ENCODE assay signal across 19 cellular contexts in the genomic region with DNA sequence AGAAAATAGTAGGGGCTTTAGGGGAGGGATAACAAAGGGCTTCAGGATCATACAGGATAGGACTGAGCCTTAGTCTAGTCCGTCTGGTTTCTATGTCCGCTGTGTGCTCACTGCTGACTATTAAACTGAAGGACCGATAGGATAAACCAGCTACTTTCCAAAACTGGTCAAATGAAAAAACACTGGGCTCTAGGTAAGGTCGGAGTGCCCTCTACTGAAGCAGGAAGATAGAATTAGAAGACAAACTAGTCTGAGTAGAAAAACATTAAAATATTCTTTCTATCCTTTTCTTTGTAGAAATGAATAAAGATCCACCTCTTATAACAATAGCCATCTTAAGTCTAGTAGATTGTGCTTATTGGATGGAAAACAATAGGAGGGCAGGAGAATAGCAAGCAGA.
DNase-seq lines count a peak whose midpoint lies in the region; ATAC-seq, FAIRE-seq and TF ChIP-seq lines count a peak whose summit lies in the region.
"Had no signal": no experiment of that assay in that cellular context is flagged by ENCODE, and none has a peak within 500 bp of the region (broad histone marks: within the 10 kb centered on the region; RNA-seq: fewer than 3 reads in every experiment).

No MANE protein-coding gene starts in this region.

- CTCF ChIA-PET in A549 (lab: Yijun Ruan, JAX) = interaction anchor here (1.0 to 1.2 kb wide), 3 partner anchors 15 to 31 kb away, joined by 3 to 4 read pairs (median 3); no protein-coding TSS in a partner anchor

- ATAC-seq in A549 (no peak), GM23338 (no peak), HG02973 (IDR thresholded peaks at IDR 0.05; ENCODE audit: unreplicated experiment) (no peak), gastroesophageal sphincter (no peak)
- ATAC-seq: HCT116 had no signal

- H3K27me3 ChIP-seq in GM23338 (ENCODE audit: insufficient read depth) (no peaks in the 10 kb centered on the region), hepatocyte (no peaks in the 10 kb centered on the region), BE2C (peaks cover 4% of the 10 kb centered on the region; the same call in 1 of the 2 replicates), gastroesophageal sphincter (no peaks in the 10 kb centered on the region)

- H3K27ac ChIP-seq in A549 = no peak overlapping the region
- H3K27ac ChIP-seq in GM23338 (ENCODE audit: low read depth) = no peak overlapping the region
- H3K27ac ChIP-seq in hepatocyte = no peak overlapping the region
- no peak overlapping the region for H3K27ac ChIP-seq in gastroesophageal sphincter

- WGBS in A549 (ENCODE audit: missing lambda C conversion rate) = 70% methylated on average over 4 of the region's 4 CpGs
- 89% methylated on average over 4 of the region's 4 CpGs for WGBS in hepatocyte (ENCODE audit: low lambda C conversion rate, missing lambda C conversion rate)
- WGBS in gastroesophageal sphincter (ENCODE audit: low coverage in 1 of 2), 2 donors = 65 to 87% methylated on average over 4 of the region's 4 CpGs

- H4K20me1 ChIP-seq in GM23338 (replicated peaks; ENCODE audit: insufficient read depth) (no peaks in the 10 kb centered on the region), hepatocyte (ENCODE audit: insufficient read depth, poor library complexity, severe bottlenecking) (no peaks in the 10 kb centered on the region)

- DNase-seq in A549 (ENCODE audit: low read depth in 1 of 2, low spot score in 1 of 2) (no peak), GM23338 (ENCODE audit: low spot score) (no peak), cerebellar cortex (ENCODE audit: low spot score) (peak; percentile 13), hepatocyte (ENCODE audit: low spot score) (no peak), foreskin fibroblast (no peak), BE2C (no peak)
- DNase-seq: DMS53; Kasumi-1; MM.1S; NCI-H1105 treated with DMSO at 0.1 percent for 48 hours; NCI-H187; NCI-H345; NCI-H526 treated with DMSO at 0.1 percent for 48 hours; NK-92 treated with Interleukin-12 subunit alpha and Interleukin-12 subunit beta, amount 100 ng/mL, for 24 hours; SIG-M5 had no signal

- TF ChIP-seq POLR2A in A549 (IDR thresholded peaks at IDR 0.05; ENCODE audit: low read length) (no peak), gastroesophageal sphincter (IDR thresholded peaks at IDR 0.05) (no peak)

- H2AFZ ChIP-seq in GM23338 (peak overlapping the region; percentile 29; the same call in 1 of the 2 replicates), hepatocyte (no peak overlapping the region)

- H3K27me3 Mint-ChIP-seq in GM23338 (ENCODE audit: insufficient read depth, low read depth, poor library complexity) = peaks cover 4% of the 10 kb centered on the region

- no peak overlapping the region for H3K4me2 ChIP-seq in A549
- no peak overlapping the region for H3K4me2 ChIP-seq in GM23338
- H3K4me2 ChIP-seq in hepatocyte = no peak overlapping the region

- H3K4me3 ChIP-seq in A549 (no peak overlapping the region), GM23338 (no peak overlapping the region), hepatocyte (no peak overlapping the region), foreskin fibroblast (ENCODE audit: low read depth in 1 of 2, low read length in 2 of 2) (no peak overlapping the region), BE2C (ENCODE audit: low read depth, low read length) (no peak overlapping the region), gastroesophageal sphincter (no peak overlapping the region)

- no peak for FAIRE-seq in A549 (lab: Jason Lieb, UNC)

- POLR2A ChIA-PET in A549 (lab: Yijun Ruan, JAX) = no interaction called here

- no peaks in the 10 kb centered on the region for H3K4me1 ChIP-seq in A549
- H3K4me1 ChIP-seq in GM23338 (ENCODE audit: insufficient read depth) = no peaks in the 10 kb centered on the region
- H3K4me1 ChIP-seq in hepatocyte (ENCODE audit: insufficient read depth) = peaks cover 4% of the 10 kb centered on the region
- no peaks in the 10 kb centered on the region for H3K4me1 ChIP-seq in BE2C
- H3K4me1 ChIP-seq in gastroesophageal sphincter = no peaks in the 10 kb centered on the region

- H3K79me2 ChIP-seq in GM23338 (replicated peaks; ENCODE audit: insufficient read depth) (no peaks in the 10 kb centered on the region), hepatocyte (no peaks in the 10 kb centered on the region)

- H3F3A ChIP-seq in GM23338 (replicated peaks; ENCODE audit: low read depth) = no peaks in the 10 kb centered on the region

- TF ChIP-seq EP300 in A549 (IDR thresholded peaks at IDR 0.05) (no peak), gastroesophageal sphincter (IDR thresholded peaks at IDR 0.05) (no peak)

- no peaks in the 10 kb centered on the region for H3K9me3 Mint-ChIP-seq in GM23338

- H3K36me3 ChIP-seq in GM23338 (ENCODE audit: insufficient read depth) (no peaks in the 10 kb centered on the region), hepatocyte (replicated peaks; ENCODE audit: insufficient read depth, low read depth) (no peaks in the 10 kb centered on the region), BE2C (no peaks in the 10 kb centered on the region), gastroesophageal sphincter (no peaks in the 10 kb centered on the region)

- TF ChIP-seq RAD21 in A549 (conservative IDR thresholded peaks at IDR 0.05 in 1 of 2, IDR thresholded peaks at IDR 0.05 in 1 of 2) = peak; percentile 18 to 28; a peak in 2 of 5 replicates

- no peaks in the 10 kb centered on the region for H3K36me3 Mint-ChIP-seq in GM23338 (ENCODE audit: low read depth)
- H3K36me3 Mint-ChIP-seq: CD14-positive monocyte had no signal

- H3K4me3 Mint-ChIP-seq in GM23338 = no peak overlapping the region
- H3K4me3 Mint-ChIP-seq: CD14-positive monocyte had no signal

- peaks cover 4% of the 10 kb centered on the region for H3K9me2 ChIP-seq in GM23338 (ENCODE audit: insufficient read depth)
- no peaks in the 10 kb centered on the region for H3K9me2 ChIP-seq in hepatocyte (replicated peaks; ENCODE audit: insufficient read depth)

- H3K9me3 ChIP-seq in A549 (no peaks in the 10 kb centered on the region), hepatocyte (ENCODE audit: low read depth) (no peaks in the 10 kb centered on the region), BE2C (no peaks in the 10 kb centered on the region), gastroesophageal sphincter (no peaks in the 10 kb centered on the region)

- no peak overlapping the region for H3K27ac Mint-ChIP-seq in GM23338
- H3K27ac Mint-ChIP-seq: CD14-positive monocyte had no signal

- H3K4me1 Mint-ChIP-seq in GM23338 = peaks cover 4% of the 10 kb centered on the region

- TF ChIP-seq CTCF in A549 (IDR thresholded peaks at IDR 0.05) (no peak), GM23338 (conservative IDR thresholded peaks at IDR 0.05; ENCODE audit: low read depth in 2 of 2) (peak in 1 of 2 experiments; percentile 48; a peak in 2 of 4 replicates), hepatocyte (IDR thresholded peaks at IDR 0.05; ENCODE audit: poor library complexity) (peak; percentile 4), foreskin fibroblast (IDR thresholded peaks at IDR 0.05; ENCODE audit: low read depth, low read length) (no peak), BE2C (IDR thresholded peaks at IDR 0.05; ENCODE audit: low read depth, low read length) (no peak), gastroesophageal sphincter (IDR thresholded peaks at IDR 0.05) (no peak)

TF ChIP-seq in A549, 52 proteins besides CTCF, POLR2A, EP300 and RAD21 (continues in another document):
- no peak for TF ChIP-seq ZSCAN20 (CRISPR knock-in tag; IDR thresholded peaks at IDR 0.05)
- TF ChIP-seq CBX2 (IDR thresholded peaks at IDR 0.05; ENCODE audit: borderline replicate concordance, low read depth) = no peak
- no peak for TF ChIP-seq CEBPB (IDR thresholded peaks at IDR 0.05)

TF ChIP-seq in GM23338, 12 proteins besides CTCF, POLR2A, EP300 and RAD21:
- TF ChIP-seq EZH2 (IDR thresholded peaks at IDR 0.05; ENCODE audit: low read depth, unreplicated experiment) (no peak), ZNF114 (CRISPR knock-in tag; IDR thresholded peaks at IDR 0.05) (no peak), ZNF331 (CRISPR knock-in tag; IDR thresholded peaks at IDR 0.05; ENCODE audit: low read depth) (no peak), STAT1 (IDR thresholded peaks at IDR 0.05; ENCODE audit: unreplicated experiment) (no peak)
TF ChIP-seq in GM23338: peak in this region for 0.
